In the genomic region with DNA sequence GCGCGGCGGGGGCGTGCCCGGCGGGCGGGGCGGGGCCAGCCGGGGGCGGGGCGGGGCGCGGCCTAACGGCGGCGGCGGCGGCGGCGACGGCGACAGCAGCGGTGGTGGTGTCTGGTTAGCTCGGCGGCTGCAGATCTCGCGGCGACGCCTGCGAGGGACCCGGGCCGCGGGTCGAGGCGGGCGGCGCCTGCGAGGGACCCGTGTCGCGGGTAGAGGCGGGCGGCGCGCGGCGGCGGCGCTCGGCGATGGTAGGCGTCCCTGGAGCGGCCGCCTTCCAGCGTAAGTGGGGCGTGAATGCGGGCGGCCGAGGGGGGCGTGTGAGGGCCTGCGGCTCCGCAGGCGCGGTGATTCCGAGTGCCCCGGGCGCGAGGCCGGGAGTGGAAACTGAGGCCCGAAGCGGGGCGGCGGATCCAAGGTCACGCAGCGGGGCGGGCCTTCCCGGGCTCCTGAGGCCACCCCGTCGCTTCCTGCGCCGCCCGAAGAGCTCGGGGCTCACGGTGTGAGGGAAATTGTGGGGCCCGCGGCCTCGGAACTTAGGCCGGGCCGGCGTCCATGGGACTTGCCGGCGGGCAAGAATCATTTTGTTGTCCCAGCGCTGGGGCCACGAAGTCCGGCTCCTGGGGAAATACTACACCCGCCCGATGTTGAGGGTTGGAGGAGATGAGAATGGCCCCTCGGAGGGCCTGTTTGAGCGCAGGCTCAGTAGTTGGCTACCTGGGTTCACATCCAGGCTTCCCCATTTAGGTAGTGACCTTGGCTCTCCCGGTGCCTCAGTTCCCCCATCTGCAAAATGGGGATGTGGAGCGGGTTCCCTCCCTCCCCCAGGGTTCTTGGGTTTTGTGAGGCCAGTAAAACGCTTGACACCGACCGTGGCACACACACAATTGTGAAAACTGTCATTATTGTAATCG, we compare ENCODE assay signal across 1 cellular context.
TF ChIP-seq lines count a peak whose summit lies in the region.

CBFA2T2 (plus strand) TSS at position 74 of the 911 bp plus-strand sequence; CDS start at position 246, 172 bp downstream.

TF ChIP-seq in HepG2, 621 proteins besides CTCF, POLR2A, EP300 and RAD21 (continued from another document and continues in another):
- TF ChIP-seq ZNF138 (CRISPR knock-in tag; IDR thresholded peaks at IDR 0.05; ENCODE audit: low read depth) (no peak), STAT5B (CRISPR knock-in tag; IDR thresholded peaks at IDR 0.05) (no peak), BRD4 (CRISPR knock-in tag; IDR thresholded peaks at IDR 0.05) (peak; percentile 58), ZBTB46 (CRISPR knock-in tag; IDR thresholded peaks at IDR 0.05; ENCODE audit: borderline replicate concordance) (no peak), HOXA9 (CRISPR knock-in tag; IDR thresholded peaks at IDR 0.05; ENCODE audit: borderline replicate concordance) (0 out of 2 replicates have a peak, but pooled peaks have one; percentile 49), ZNF598 (CRISPR knock-in tag; IDR thresholded peaks at IDR 0.05; ENCODE audit: borderline replicate concordance) (peak; percentile 24; the same call in 1 of the 2 replicates), TEAD3 (CRISPR knock-in tag; optimal IDR thresholded peaks at IDR 0.05; ENCODE audit: borderline replicate concordance) (no peak), SMARCC2 (IDR thresholded peaks at IDR 0.05) (no peak), ZNF780A (CRISPR knock-in tag; IDR thresholded peaks at IDR 0.05) (0 out of 2 replicates have a peak, but pooled peaks have one; percentile 69), HNRNPK (IDR thresholded peaks at IDR 0.05; ENCODE audit: low read depth, low read length, poor library complexity, severe bottlenecking) (no peak), CHCHD3 (CRISPR knock-in tag; IDR thresholded peaks at IDR 0.05) (peak; percentile 56; the same call in 1 of the 2 replicates), ZNF501 (CRISPR knock-in tag; IDR thresholded peaks at IDR 0.05) (peak; percentile 58), ZSCAN25 (CRISPR knock-in tag; IDR thresholded peaks at IDR 0.05) (no peak), FOXC1 (CRISPR knock-in tag; IDR thresholded peaks at IDR 0.05; ENCODE audit: borderline replicate concordance) (no peak; the same call in 1 of the 2 replicates), MAFG (CRISPR knock-in tag; IDR thresholded peaks at IDR 0.05) (peak; percentile 50; the same call in 1 of the 2 replicates), TMF1 (CRISPR knock-in tag; IDR thresholded peaks at IDR 0.05; ENCODE audit: low read depth) (peak; percentile 80; the same call in 1 of the 2 replicates), SNAI1 (CRISPR knock-in tag; IDR thresholded peaks at IDR 0.05; ENCODE audit: borderline replicate concordance) (0 out of 2 replicates have a peak, but pooled peaks have one; percentile 31), KMT2A (CRISPR knock-in tag; IDR thresholded peaks at IDR 0.05) (peak; percentile 69), ZNF782 (CRISPR knock-in tag; IDR thresholded peaks at IDR 0.05; ENCODE audit: borderline replicate concordance) (no peak; the same call in 1 of the 2 replicates), ZNF850 (CRISPR knock-in tag; conservative IDR thresholded peaks at IDR 0.05) (peak; percentile 94; the same call in 1 of the 2 replicates), ZBTB38 (CRISPR knock-in tag; IDR thresholded peaks at IDR 0.05) (peak; percentile 65; the same call in 1 of the 2 replicates), FOXM1 (CRISPR knock-in tag; IDR thresholded peaks at IDR 0.05) (no peak), HNRNPLL (IDR thresholded peaks at IDR 0.05; ENCODE audit: low read depth, low read length, poor library complexity, severe bottlenecking) (peak; percentile 86), FOSL1 (CRISPR knock-in tag; IDR thresholded peaks at IDR 0.05; ENCODE audit: borderline replicate concordance) (no peak), ZBED4 (CRISPR knock-in tag; IDR thresholded peaks at IDR 0.05; ENCODE audit: borderline replicate concordance) (peak; percentile 22; the same call in 1 of the 2 replicates), ZFP1 (CRISPR knock-in tag; IDR thresholded peaks at IDR 0.05) (0 out of 2 replicates have a peak, but pooled peaks have one; percentile 8), ZNF644 (CRISPR knock-in tag; IDR thresholded peaks at IDR 0.05; ENCODE audit: low read depth) (0 out of 2 replicates have a peak, but pooled peaks have one; percentile 1), ZNF12 (CRISPR knock-in tag; IDR thresholded peaks at IDR 0.05) (no peak), REPIN1 (CRISPR knock-in tag; IDR thresholded peaks at IDR 0.05; ENCODE audit: borderline replicate concordance, low read depth) (peak; percentile 19; the same call in 1 of the 2 replicates), KAT7 (CRISPR knock-in tag; IDR thresholded peaks at IDR 0.05; ENCODE audit: borderline replicate concordance) (peak; percentile 83; the same call in 1 of the 2 replicates), TAF15 (IDR thresholded peaks at IDR 0.05; ENCODE audit: low read depth, low read length, poor library complexity, severe bottlenecking) (peak; percentile 28), ZNF33B (CRISPR knock-in tag; IDR thresholded peaks at IDR 0.05) (no peak), SRSF1 (optimal IDR thresholded peaks at IDR 0.05; ENCODE audit: low read depth, low read length) (no peak), ZNF292 (CRISPR knock-in tag; IDR thresholded peaks at IDR 0.05; ENCODE audit: borderline replicate concordance, low read depth) (0 out of 2 replicates have a peak, but pooled peaks have one; percentile 13), MYNN (CRISPR knock-in tag; IDR thresholded peaks at IDR 0.05; ENCODE audit: low read depth) (no peak; the same call in 1 of the 2 replicates), ZNF337 (CRISPR knock-in tag; IDR thresholded peaks at IDR 0.05; ENCODE audit: borderline replicate concordance, low read depth) (peak; percentile 86; the same call in 1 of the 2 replicates), ZFX (CRISPR knock-in tag; IDR thresholded peaks at IDR 0.05; ENCODE audit: low read depth) (peak; percentile 93), ZNF629 (CRISPR knock-in tag; conservative IDR thresholded peaks at IDR 0.05) (peak; percentile 99)
- TF ChIP-seq, protein P1, sequence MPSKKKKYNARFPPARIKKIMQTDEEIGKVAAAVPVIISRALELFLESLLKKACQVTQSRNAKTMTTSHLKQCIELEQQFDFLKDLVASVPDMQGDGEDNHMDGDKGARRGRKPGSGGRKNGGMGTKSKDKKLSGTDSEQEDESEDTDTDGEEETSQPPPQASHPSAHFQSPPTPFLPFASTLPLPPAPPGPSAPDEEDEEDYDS (CRISPR knock-in tag; IDR thresholded peaks at IDR 0.05): 0 out of 2 replicates have a peak, but pooled peaks have one; percentile 36
- TF ChIP-seq, protein P2, sequence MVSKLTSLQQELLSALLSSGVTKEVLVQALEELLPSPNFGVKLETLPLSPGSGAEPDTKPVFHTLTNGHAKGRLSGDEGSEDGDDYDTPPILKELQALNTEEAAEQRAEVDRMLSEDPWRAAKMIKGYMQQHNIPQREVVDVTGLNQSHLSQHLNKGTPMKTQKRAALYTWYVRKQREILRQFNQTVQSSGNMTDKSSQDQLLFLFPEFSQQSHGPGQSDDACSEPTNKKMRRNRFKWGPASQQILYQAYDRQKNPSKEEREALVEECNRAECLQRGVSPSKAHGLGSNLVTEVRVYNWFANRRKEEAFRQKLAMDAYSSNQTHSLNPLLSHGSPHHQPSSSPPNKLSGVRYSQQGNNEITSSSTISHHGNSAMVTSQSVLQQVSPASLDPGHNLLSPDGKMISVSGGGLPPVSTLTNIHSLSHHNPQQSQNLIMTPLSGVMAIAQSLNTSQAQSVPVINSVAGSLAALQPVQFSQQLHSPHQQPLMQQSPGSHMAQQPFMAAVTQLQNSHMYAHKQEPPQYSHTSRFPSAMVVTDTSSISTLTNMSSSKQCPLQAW (CRISPR knock-in tag; IDR thresholded peaks at IDR 0.05): peak; percentile 51; the same call in 1 of the 2 replicates
- TF ChIP-seq, protein P3, sequence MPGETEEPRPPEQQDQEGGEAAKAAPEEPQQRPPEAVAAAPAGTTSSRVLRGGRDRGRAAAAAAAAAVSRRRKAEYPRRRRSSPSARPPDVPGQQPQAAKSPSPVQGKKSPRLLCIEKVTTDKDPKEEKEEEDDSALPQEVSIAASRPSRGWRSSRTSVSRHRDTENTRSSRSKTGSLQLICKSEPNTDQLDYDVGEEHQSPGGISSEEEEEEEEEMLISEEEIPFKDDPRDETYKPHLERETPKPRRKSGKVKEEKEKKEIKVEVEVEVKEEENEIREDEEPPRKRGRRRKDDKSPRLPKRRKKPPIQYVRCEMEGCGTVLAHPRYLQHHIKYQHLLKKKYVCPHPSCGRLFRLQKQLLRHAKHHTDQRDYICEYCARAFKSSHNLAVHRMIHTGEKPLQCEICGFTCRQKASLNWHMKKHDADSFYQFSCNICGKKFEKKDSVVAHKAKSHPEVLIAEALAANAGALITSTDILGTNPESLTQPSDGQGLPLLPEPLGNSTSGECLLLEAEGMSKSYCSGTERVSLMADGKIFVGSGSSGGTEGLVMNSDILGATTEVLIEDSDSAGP (CRISPR knock-in tag; IDR thresholded peaks at IDR 0.05; ENCODE audit: borderline replicate concordance): no peak; the same call in 1 of the 2 replicates
- TF ChIP-seq, protein P4, sequence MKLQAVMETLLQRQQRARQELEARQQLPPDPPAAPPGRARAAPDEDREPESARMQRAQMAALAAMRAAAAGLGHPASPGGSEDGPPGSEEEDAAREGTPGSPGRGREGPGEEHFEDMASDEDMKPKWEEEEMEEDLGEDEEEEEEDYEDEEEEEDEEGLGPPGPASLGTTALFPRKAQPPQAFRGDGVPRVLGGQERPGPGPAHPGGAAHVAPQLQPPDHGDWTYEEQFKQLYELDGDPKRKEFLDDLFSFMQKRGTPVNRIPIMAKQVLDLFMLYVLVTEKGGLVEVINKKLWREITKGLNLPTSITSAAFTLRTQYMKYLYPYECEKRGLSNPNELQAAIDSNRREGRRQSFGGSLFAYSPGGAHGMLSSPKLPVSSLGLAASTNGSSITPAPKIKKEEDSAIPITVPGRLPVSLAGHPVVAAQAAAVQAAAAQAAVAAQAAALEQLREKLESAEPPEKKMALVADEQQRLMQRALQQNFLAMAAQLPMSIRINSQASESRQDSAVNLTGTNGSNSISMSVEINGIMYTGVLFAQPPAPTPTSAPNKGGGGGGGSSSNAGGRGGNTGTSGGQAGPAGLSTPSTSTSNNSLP (IDR thresholded peaks at IDR 0.05; ENCODE audit: low read depth, low read length): 0 out of 2 replicates have a peak, but pooled peaks have one; percentile 32
- TF ChIP-seq, protein P5, sequence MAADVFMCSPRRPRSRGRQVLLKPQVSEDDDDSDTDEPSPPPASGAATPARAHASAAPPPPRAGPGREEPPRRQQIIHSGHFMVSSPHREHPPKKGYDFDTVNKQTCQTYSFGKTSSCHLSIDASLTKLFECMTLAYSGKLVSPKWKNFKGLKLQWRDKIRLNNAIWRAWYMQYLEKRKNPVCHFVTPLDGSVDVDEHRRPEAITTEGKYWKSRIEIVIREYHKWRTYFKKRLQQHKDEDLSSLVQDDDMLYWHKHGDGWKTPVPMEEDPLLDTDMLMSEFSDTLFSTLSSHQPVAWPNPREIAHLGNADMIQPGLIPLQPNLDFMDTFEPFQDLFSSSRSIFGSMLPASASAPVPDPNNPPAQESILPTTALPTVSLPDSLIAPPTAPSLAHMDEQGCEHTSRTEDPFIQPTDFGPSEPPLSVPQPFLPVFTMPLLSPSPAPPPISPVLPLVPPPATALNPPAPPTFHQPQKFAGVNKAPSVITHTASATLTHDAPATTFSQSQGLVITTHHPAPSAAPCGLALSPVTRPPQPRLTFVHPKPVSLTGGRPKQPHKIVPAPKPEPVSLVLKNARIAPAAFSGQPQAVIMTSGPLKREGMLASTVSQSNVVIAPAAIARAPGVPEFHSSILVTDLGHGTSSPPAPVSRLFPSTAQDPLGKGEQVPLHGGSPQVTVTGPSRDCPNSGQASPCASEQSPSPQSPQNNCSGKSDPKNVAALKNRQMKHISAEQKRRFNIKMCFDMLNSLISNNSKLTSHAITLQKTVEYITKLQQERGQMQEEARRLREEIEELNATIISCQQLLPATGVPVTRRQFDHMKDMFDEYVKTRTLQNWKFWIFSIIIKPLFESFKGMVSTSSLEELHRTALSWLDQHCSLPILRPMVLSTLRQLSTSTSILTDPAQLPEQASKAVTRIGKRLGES (CRISPR knock-in tag; IDR thresholded peaks at IDR 0.05; ENCODE audit: borderline replicate concordance): peak; percentile 39; the same call in 1 of the 2 replicates
